In the genomic region with DNA sequence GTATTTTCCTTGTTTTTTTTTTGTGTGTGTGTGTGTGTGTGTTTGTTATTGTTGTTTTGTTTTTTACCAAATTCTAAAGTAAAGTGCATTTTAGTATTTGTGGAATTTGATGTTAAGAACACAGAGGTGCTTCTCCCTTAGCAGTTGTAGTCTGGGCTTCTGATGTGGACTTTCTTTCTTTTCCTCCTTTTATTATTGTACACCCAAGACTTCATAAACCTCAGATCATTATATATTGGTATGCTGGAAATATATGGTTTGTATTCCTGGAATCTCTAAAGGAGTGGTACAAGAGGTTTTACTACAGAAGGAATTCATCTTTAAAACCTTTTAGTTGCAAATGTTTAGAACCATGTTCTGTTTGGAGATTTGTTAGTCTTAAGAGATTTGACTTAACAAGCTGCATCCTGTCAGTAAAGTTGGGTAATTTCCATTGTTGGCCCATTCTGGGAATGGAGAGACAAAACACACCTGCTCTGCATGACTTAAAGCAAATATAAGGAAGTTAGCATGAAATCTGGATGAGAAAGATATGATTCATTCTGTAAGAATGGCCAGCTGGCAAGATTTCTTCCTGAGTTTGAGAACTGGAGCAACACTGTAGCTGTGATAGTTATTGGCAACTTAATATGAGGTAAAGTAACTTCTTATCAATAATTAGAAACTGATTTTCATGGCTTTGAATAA, we compare ENCODE assay signal across 8 cellular contexts.
DNase-seq lines count a peak whose midpoint lies in the region; ATAC-seq, FAIRE-seq and TF ChIP-seq lines count a peak whose summit lies in the region.
"Had no signal": no experiment of that assay in that cellular context is flagged by ENCODE, and none has a peak within 500 bp of the region (broad histone marks: within the 10 kb centered on the region; RNA-seq: fewer than 3 reads in every experiment).

No MANE protein-coding gene starts in this region.

- H3K36me3 Mint-ChIP-seq in effector memory CD8-positive, alpha-beta T cell (ENCODE audit: insufficient read depth), result no peaks in the 10 kb centered on the region

- POLR2A ChIA-PET in SK-N-SH (lab: Yijun Ruan, JAX), result no interaction called here

- no peak overlapping the region for H2AFZ ChIP-seq in SK-N-SH (ENCODE audit: low read depth)

- H3K9me2 ChIP-seq in SK-N-SH, result no peaks in the 10 kb centered on the region

- H3K27me3 Mint-ChIP-seq in effector memory CD8-positive, alpha-beta T cell, result peaks cover 0 to 35% of the 10 kb centered on the region in 2 donors
- H3K27me3 Mint-ChIP-seq: central memory CD8-positive, alpha-beta T cell had no signal

- H3K4me2 ChIP-seq in SK-N-SH, result no peak overlapping the region; the same call in 1 of the 2 replicates

- TF ChIP-seq POLR2A in H54 (IDR thresholded peaks at IDR 0.05; ENCODE audit: low read depth, low read length), result no peak

- no peaks in the 10 kb centered on the region for H4K20me1 ChIP-seq in SK-N-SH (ENCODE audit: insufficient read depth)

- CTCF ChIA-PET in SK-N-SH (lab: Yijun Ruan, JAX), result no interaction called here

- H3K9me3 ChIP-seq in SK-N-SH, result no peaks in the 10 kb centered on the region

- H3K4me3 Mint-ChIP-seq in effector memory CD8-positive, alpha-beta T cell, result no peak overlapping the region
- H3K4me3 Mint-ChIP-seq: central memory CD8-positive, alpha-beta T cell had no signal

- no peaks in the 10 kb centered on the region for H3K79me2 ChIP-seq in SK-N-SH (ENCODE audit: insufficient read depth)

- intact Hi-C loops in left cardiac atrium (cut with DNase I), result no loop called here

- no peak overlapping the region for H3K4me3 ChIP-seq in SK-N-SH (ENCODE audit: low read depth in 2 of 2, low read length in 1 of 2)

- ATAC-seq in left cardiac atrium, result peak; percentile 74 to 81
- no peak for ATAC-seq in effector memory CD8-positive, alpha-beta T cell (replicated peaks)
- ATAC-seq in HG02840 (IDR thresholded peaks at IDR 0.05; ENCODE audit: low FRiP score, unreplicated experiment), result no peak

- TF ChIP-seq CTCF in SK-N-SH (IDR thresholded peaks at IDR 0.05), result no peak

- TF ChIP-seq RAD21 in SK-N-SH (IDR thresholded peaks at IDR 0.05; ENCODE audit: low read length), result no peak

- H3K27ac Mint-ChIP-seq in effector memory CD8-positive, alpha-beta T cell, result no peak overlapping the region

- TF ChIP-seq EP300 in SK-N-SH (IDR thresholded peaks at IDR 0.05; ENCODE audit: borderline replicate concordance in 1 of 2, low read depth in 1 of 2, low read length in 1 of 2), result peak in 1 of 2 experiments; percentile 53; a peak in 1 of 4 replicates

- H3K4me1 Mint-ChIP-seq in effector memory CD8-positive, alpha-beta T cell (ENCODE audit: low read depth in 2 of 2), result no peaks in the 10 kb centered on the region
- H3K4me1 Mint-ChIP-seq: central memory CD8-positive, alpha-beta T cell had no signal

- no peaks in the 10 kb centered on the region for H3K27me3 ChIP-seq in SK-N-SH (ENCODE audit: insufficient read depth)

- H3K36me3 ChIP-seq in SK-N-SH (replicated peaks in 1 of 2; ENCODE audit: control insufficient read depth in 1 of 2, insufficient read depth in 2 of 2, low read length in 1 of 2), result peaks cover 16 to 38% of the 10 kb centered on the region in 2 experiments

- no peaks in the 10 kb centered on the region for H3K9me3 Mint-ChIP-seq in effector memory CD8-positive, alpha-beta T cell
- H3K9me3 Mint-ChIP-seq: central memory CD8-positive, alpha-beta T cell had no signal

- DNase-seq in H54 (ENCODE audit: insufficient read length, low spot score), result peak; percentile 6
- DNase-seq in SK-N-SH, result no peak
- no peak for DNase-seq in left cardiac atrium
- DNase-seq in superior temporal gyrus (ENCODE audit: extremely low spot score), result peak; percentile 46
- DNase-seq in effector memory CD8-positive, alpha-beta T cell, result no peak
- no peak for DNase-seq in NCI-H446 treated with DMSO at 0.1 percent for 48 hours (lab: John Stamatoyannopoulos, UW)

- peak; percentile 57 for FAIRE-seq in H54 (lab: Jason Lieb, UNC)

- no peak overlapping the region for H3K9ac ChIP-seq in SK-N-SH

- peak overlapping the region; percentile 22 to 67; a peak in 2 of 4 replicates for H3K27ac ChIP-seq in SK-N-SH (ENCODE audit: low read depth in 2 of 2, low read length in 1 of 2)

- peaks cover 0 to 19% of the 10 kb centered on the region in 2 experiments; a peak in 3 of 4 replicates for H3K4me1 ChIP-seq in SK-N-SH (ENCODE audit: control insufficient read depth in 1 of 2, insufficient read depth in 2 of 2, low read depth in 1 of 2, low read length in 1 of 2)

- H3F3A ChIP-seq in SK-N-SH (replicated peaks; ENCODE audit: insufficient read depth), result peaks cover 9% of the 10 kb centered on the region

TF ChIP-seq in SK-N-SH, 30 proteins besides CTCF, POLR2A, EP300 and RAD21 (continues in another document):
- no peak for TF ChIP-seq CHD2 (IDR thresholded peaks at IDR 0.05; ENCODE audit: low read length, partially characterized antibody)
- TF ChIP-seq ELF1 (IDR thresholded peaks at IDR 0.05), result peak; percentile 38; the same call in 1 of the 2 replicates
- TF ChIP-seq, protein P1, sequence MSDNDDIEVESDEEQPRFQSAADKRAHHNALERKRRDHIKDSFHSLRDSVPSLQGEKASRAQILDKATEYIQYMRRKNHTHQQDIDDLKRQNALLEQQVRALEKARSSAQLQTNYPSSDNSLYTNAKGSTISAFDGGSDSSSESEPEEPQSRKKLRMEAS (IDR thresholded peaks at IDR 0.05; ENCODE audit: low read depth), result no peak
- TF ChIP-seq TCF12 (IDR thresholded peaks at IDR 0.05), result peak; percentile 96
- TF ChIP-seq, protein P2, sequence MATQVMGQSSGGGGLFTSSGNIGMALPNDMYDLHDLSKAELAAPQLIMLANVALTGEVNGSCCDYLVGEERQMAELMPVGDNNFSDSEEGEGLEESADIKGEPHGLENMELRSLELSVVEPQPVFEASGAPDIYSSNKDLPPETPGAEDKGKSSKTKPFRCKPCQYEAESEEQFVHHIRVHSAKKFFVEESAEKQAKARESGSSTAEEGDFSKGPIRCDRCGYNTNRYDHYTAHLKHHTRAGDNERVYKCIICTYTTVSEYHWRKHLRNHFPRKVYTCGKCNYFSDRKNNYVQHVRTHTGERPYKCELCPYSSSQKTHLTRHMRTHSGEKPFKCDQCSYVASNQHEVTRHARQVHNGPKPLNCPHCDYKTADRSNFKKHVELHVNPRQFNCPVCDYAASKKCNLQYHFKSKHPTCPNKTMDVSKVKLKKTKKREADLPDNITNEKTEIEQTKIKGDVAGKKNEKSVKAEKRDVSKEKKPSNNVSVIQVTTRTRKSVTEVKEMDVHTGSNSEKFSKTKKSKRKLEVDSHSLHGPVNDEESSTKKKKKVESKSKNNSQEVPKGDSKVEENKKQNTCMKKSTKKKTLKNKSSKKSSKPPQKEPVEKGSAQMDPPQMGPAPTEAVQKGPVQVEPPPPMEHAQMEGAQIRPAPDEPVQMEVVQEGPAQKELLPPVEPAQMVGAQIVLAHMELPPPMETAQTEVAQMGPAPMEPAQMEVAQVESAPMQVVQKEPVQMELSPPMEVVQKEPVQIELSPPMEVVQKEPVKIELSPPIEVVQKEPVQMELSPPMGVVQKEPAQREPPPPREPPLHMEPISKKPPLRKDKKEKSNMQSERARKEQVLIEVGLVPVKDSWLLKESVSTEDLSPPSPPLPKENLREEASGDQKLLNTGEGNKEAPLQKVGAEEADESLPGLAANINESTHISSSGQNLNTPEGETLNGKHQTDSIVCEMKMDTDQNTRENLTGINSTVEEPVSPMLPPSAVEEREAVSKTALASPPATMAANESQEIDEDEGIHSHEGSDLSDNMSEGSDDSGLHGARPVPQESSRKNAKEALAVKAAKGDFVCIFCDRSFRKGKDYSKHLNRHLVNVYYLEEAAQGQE (IDR thresholded peaks at IDR 0.05; ENCODE audit: low read depth, low read length), result no peak
- no peak for TF ChIP-seq NRF1 (IDR thresholded peaks at IDR 0.05; ENCODE audit: low read depth, low read length)
- TF ChIP-seq SMC3 (IDR thresholded peaks at IDR 0.05; ENCODE audit: low read depth, low read length), result no peak
- TF ChIP-seq RFX5 (IDR thresholded peaks at IDR 0.05; ENCODE audit: low read length), result no peak
- peak; percentile 77 for TF ChIP-seq FOSL2 (IDR thresholded peaks at IDR 0.05; ENCODE audit: borderline replicate concordance, low read depth)
- no peak for TF ChIP-seq FOXM1 (IDR thresholded peaks at IDR 0.05; ENCODE audit: low read depth)
- TF ChIP-seq, protein P3, sequence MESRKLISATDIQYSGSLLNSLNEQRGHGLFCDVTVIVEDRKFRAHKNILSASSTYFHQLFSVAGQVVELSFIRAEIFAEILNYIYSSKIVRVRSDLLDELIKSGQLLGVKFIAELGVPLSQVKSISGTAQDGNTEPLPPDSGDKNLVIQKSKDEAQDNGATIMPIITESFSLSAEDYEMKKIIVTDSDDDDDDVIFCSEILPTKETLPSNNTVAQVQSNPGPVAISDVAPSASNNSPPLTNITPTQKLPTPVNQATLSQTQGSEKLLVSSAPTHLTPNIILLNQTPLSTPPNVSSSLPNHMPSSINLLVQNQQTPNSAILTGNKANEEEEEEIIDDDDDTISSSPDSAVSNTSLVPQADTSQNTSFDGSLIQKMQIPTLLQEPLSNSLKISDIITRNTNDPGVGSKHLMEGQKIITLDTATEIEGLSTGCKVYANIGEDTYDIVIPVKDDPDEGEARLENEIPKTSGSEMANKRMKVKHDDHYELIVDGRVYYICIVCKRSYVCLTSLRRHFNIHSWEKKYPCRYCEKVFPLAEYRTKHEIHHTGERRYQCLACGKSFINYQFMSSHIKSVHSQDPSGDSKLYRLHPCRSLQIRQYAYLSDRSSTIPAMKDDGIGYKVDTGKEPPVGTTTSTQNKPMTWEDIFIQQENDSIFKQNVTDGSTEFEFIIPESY (IDR thresholded peaks at IDR 0.05; ENCODE audit: borderline replicate concordance, low read depth), result no peak
- TF ChIP-seq NFIC (IDR thresholded peaks at IDR 0.05; ENCODE audit: borderline replicate concordance), result peak; percentile 79
- peak; percentile 62; the same call in 1 of the 2 replicates for TF ChIP-seq POLR2AphosphoS5 (IDR thresholded peaks at IDR 0.05; ENCODE audit: low read depth, low read length)
- no peak for TF ChIP-seq RCOR1 (IDR thresholded peaks at IDR 0.05; ENCODE audit: low read length)
- TF ChIP-seq FOXJ3 (CRISPR knock-in tag; IDR thresholded peaks at IDR 0.05), result no peak
- no peak for TF ChIP-seq YY1 (IDR thresholded peaks at IDR 0.05; ENCODE audit: low read depth)
- TF ChIP-seq JUND (IDR thresholded peaks at IDR 0.05), result peak; percentile 78
- TF ChIP-seq TEAD4 (IDR thresholded peaks at IDR 0.05; ENCODE audit: borderline replicate concordance, insufficient read depth), result no peak
- 0 out of 2 replicates have a peak, but pooled peaks have one; percentile 32 for TF ChIP-seq SIN3A (IDR thresholded peaks at IDR 0.05; ENCODE audit: borderline replicate concordance, low read depth, low read length)
- TF ChIP-seq MXI1 (IDR thresholded peaks at IDR 0.05; ENCODE audit: low read depth, low read length), result no peak
- no peak for TF ChIP-seq EZH2phosphoT487 (IDR thresholded peaks at IDR 0.05; ENCODE audit: borderline replicate concordance, low read depth)
- TF ChIP-seq RXRA (IDR thresholded peaks at IDR 0.05; ENCODE audit: borderline replicate concordance, low read depth), result no peak

Comparison
In these comparisons a context has a peak if more than half of its experiments do, and no peak if none do; other contexts are left out.
1. DNase-seq: peak in H54 (single experiment) and superior temporal gyrus (single experiment); none in SK-N-SH (single experiment), left cardiac atrium (single experiment), effector memory CD8-positive, alpha-beta T cell (0 of 3) and NCI-H446 treated with DMSO at 0.1 percent for 48 hours (single experiment).
2. ATAC-seq: peak in left cardiac atrium (2 of 2); none in effector memory CD8-positive, alpha-beta T cell (single experiment) and HG02840 (single experiment).